Comparison of ENCODE assay signal across 30 cellular contexts in genomic region chr7:45585628-45586027, GRCh38. TPM values are rescaled to one million over a fixed set of nuclear protein-coding genes. Genes with fewer than 3 reads are reported as not detected.
"Had no signal": no experiment of that assay in that cellular context is flagged by ENCODE, and none has a peak within 500 bp of the region (broad histone marks: within the 10 kb centered on the region; RNA-seq: fewer than 3 reads in every experiment).

No MANE protein-coding gene starts in this region.

- H3K4me3 Mint-ChIP-seq: activated CD4-positive, alpha-beta T cell treated with anti-CD3 and anti-CD28 coated beads for 36 hours; activated CD8-positive, alpha-beta T cell treated with anti-CD3 and anti-CD28 coated beads, Interleukin-2, amount 10 ng/mL, durations not matched to agents 7 days and 5 days; activated naive CD4-positive, alpha-beta T cell treated with anti-CD3 and anti-CD28 coated beads for 36 hours; activated naive CD8-positive, alpha-beta T cell; activated T-helper 1 cell treated with anti-CD3 and anti-CD28 coated beads, Interleukin-12 subunit alpha, Interleukin-12 subunit beta, Interleukin-2, Interleukin-4 antibody, amounts not matched to agents 30 ng/mL and 10 ng/mL and 1 ng/mL, durations not matched to agents 14 hours and 24 hours and 36 hours; brain had no signal

- H3K36me3 Mint-ChIP-seq: activated naive CD8-positive, alpha-beta T cell; brain had no signal

- H3K9me3 Mint-ChIP-seq: activated naive CD4-positive, alpha-beta T cell treated with anti-CD3 and anti-CD28 coated beads for 36 hours; activated T-helper 1 cell treated with anti-CD3 and anti-CD28 coated beads, Interleukin-12 subunit alpha, Interleukin-12 subunit beta, Interleukin-2, Interleukin-4 antibody, amounts not matched to agents 30 ng/mL and 10 ng/mL and 1 ng/mL, durations not matched to agents 14 hours and 24 hours and 36 hours; brain had no signal

- FAIRE-seq: astrocyte, K562 had no signal

- DNase-seq: activated CD4-positive, alpha-beta T cell treated with anti-CD3 and anti-CD28 coated beads for 36 hours; activated CD4-positive, alpha-beta T cell treated with anti-CD3 and anti-CD28 coated beads, Interleukin-2, amount 50 U/mL, for 1 hour; activated CD8-positive, alpha-beta memory T cell treated with anti-CD3 and anti-CD28 coated beads, Interleukin-2, amount 50 U/mL, for 48 hours; activated CD8-positive, alpha-beta T cell treated with anti-CD3 and anti-CD28 coated beads, Interleukin-2, amount 10 ng/mL, durations not matched to agents 7 days and 5 days; activated gamma-delta T cell; activated naive CD4-positive, alpha-beta T cell treated with anti-CD3 and anti-CD28 coated beads for 36 hours; activated T-cell treated with anti-CD3 and anti-CD28 coated beads, Interleukin-2, amount 50 U/mL, for 1 hour; Karpas-422; MM.1S; NCI-H1105; NCI-H1436; NCI-H187 treated with DMSO at 0.1 percent for 48 hours; NCI-H2081 treated with DMSO at 0.1 percent for 48 hours; NCI-H2227 treated with DMSO at 0.1 percent for 48 hours; NCI-H446 treated with DMSO at 0.1 percent for 48 hours; NCI-H524 treated with DMSO at 0.1 percent for 48 hours; NCI-H774; NK-92 treated with Interleukin-12 subunit alpha and Interleukin-12 subunit beta, amount 100 ng/mL, for 24 hours; Peyer's patch; Right ventricle myocardium superior; SJCRH30; SK-N-SH; T-helper 1 cell had no signal

- H3K27me3 Mint-ChIP-seq: activated naive CD8-positive, alpha-beta T cell had no signal

- H3K27ac ChIP-seq: Peyer's patch, RWPE1, SJCRH30, VCaP had no signal

- H3K36me3 ChIP-seq: Peyer's patch, SJCRH30 had no signal

- ATAC-seq: activated CD4-positive, alpha-beta T cell treated with anti-CD3 and anti-CD28 coated beads for 36 hours; activated CD8-positive, alpha-beta T cell treated with anti-CD3 and anti-CD28 coated beads, Interleukin-2, amount 10 ng/mL, durations not matched to agents 7 days and 5 days; K562 had no signal

- H3K4me3 ChIP-seq: K562, Peyer's patch, SJCRH30 had no signal

- H3K4me1 Mint-ChIP-seq: activated CD4-positive, alpha-beta T cell treated with anti-CD3 and anti-CD28 coated beads for 36 hours had no signal

- H3K27me3 ChIP-seq: Peyer's patch had no signal

- H3K9ac ChIP-seq: SK-N-SH had no signal

- H3K4me1 ChIP-seq: Peyer's patch, SJCRH30 had no signal

- H3K9me3 ChIP-seq: Peyer's patch, SJCRH30, SK-N-SH had no signal

RNA-seq across cellular contexts. Expression of gene ADCY1, which starts 11.5 kb away (rescaled TPM):
- total RNA-seq: SJCRH30 had no signal
